8 cellular contexts compared by ENCODE assay signal in the genomic region with DNA sequence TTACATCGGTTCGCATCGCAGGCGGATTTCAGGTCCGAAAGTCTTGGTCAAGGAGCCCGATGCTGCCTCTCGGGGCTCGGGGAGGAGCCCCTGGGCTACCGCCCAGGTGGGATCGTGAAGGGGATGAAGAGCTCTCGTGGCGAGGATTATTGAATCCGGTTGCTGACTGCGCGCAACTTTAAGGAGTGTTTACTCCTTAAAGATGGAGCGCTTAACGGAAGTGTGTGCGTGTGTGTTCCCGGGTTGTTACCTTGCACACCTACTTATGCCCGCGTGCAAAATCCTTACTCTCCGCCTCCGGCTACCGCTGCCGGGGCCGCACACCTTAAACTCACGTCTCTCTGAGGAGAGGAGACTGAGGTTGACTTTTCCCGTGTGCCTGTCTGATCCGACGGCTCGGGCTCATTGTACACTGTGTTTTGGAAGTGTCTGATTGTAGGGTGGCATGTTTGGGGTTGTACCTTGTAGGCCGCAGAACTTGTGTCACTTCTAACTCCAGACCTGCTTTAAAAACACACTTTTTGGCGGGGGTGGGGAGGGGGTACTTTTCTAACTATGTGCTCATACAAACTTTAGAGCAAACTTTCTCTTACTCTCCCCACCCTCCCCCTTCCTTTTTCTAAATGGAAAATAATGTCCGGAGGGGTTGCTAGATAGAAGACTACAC. TPM values are rescaled to one million over a fixed set of nuclear protein-coding genes. Genes with fewer than 3 reads are reported as not detected.
A peak's percentile ranks its signal among the peaks of the same experiment; 100 is the strongest.
DNase-seq lines count a peak whose midpoint lies in the region; ATAC-seq and TF ChIP-seq lines count a peak whose summit lies in the region.
"Not testable (repeated sequence)": the region's sequence is repeated elsewhere in the genome, so short reads cannot be mapped to it uniquely, and the experiment has no call there.

No MANE protein-coding gene starts in this region.

- in situ Hi-C loops in Caki2 (cut with HindIII; ENCODE audit: low pct_unique_long_range_greater_than_20kb, low sequenced_read_pairs): not testable (repeated sequence)

- peaks cover 16 to 20% (median 20%) of the 10 kb centered on the region in 3 donors for H3K4me1 Mint-ChIP-seq in IgD-negative memory B cell

- H3K4me3 Mint-ChIP-seq in IgD-negative memory B cell: peak overlapping the region; percentile 89 to 97 (median 96)

- peak; percentile 65 for DNase-seq in Caki2 (ENCODE audit: low read depth)
- DNase-seq in activated CD4-positive, alpha-beta T cell treated with anti-CD3 and anti-CD28 coated beads for 48 hours: peak; percentile 25
- peak in 1 of 7 donors; percentile 18 for DNase-seq in adrenal gland
- DNase-seq in inferior parietal cortex (ENCODE audit: extremely low spot score): peak; percentile 35
- DNase-seq in osteoblast (ENCODE audit: insufficient read length, low spot score, missing footprints): peak; percentile 72

- not testable (repeated sequence) for H3K4me1 ChIP-seq in adrenal gland (replicated peaks in 1 of 2)
- H3K4me1 ChIP-seq in osteoblast (ENCODE audit: insufficient read depth, low read length): peaks cover 26% of the 10 kb centered on the region
- peaks cover 0 to 16% (median 7%) of the 10 kb centered on the region in 5 donors for H3K4me1 ChIP-seq in subcutaneous abdominal adipose tissue (ENCODE audit: control insufficient read depth in 5 of 5, insufficient read depth in 5 of 5, low read length in 5 of 5)

- not testable (repeated sequence) for H3K9me3 ChIP-seq in adrenal gland (replicated peaks in 1 of 3); osteoblast (ENCODE audit: low read depth, low read length); subcutaneous abdominal adipose tissue (ENCODE audit: control insufficient read depth in 5 of 5, low read length in 5 of 5)

- not testable (repeated sequence) for H3K36me3 ChIP-seq in adrenal gland (replicated peaks in 1 of 2); osteoblast (ENCODE audit: insufficient read depth, low read length); subcutaneous abdominal adipose tissue (ENCODE audit: control insufficient read depth in 5 of 5, insufficient read depth in 5 of 5, low read length in 5 of 5)

- not testable (repeated sequence) for TF ChIP-seq POLR2A in adrenal gland (IDR thresholded peaks at IDR 0.05)

- ATAC-seq in esophagus mucosa: peak; percentile 30

- intact Hi-C loops in adrenal gland (cut with DNase I): not testable (repeated sequence)

- H3K9ac ChIP-seq in subcutaneous abdominal adipose tissue (ENCODE audit: low read length in 5 of 5): peak overlapping the region; percentile 54 to 91 (median 71)

- not testable (repeated sequence) for TF ChIP-seq CTCF in adrenal gland (IDR thresholded peaks at IDR 0.05); osteoblast (IDR thresholded peaks at IDR 0.05; ENCODE audit: extremely low read depth, low read depth, low read length)

- not testable (repeated sequence) for H3K27me3 Mint-ChIP-seq in IgD-negative memory B cell

- WGBS in adrenal gland, 4 donors: 43 to 65% (median 53%) methylated on average over 28 to 33 of the region's 34 CpGs

- peak overlapping the region; percentile 74 to 94 (median 88) for H3K27ac Mint-ChIP-seq in IgD-negative memory B cell

- not testable (repeated sequence) for H3K36me3 Mint-ChIP-seq in IgD-negative memory B cell

- H3K9me3 Mint-ChIP-seq in IgD-negative memory B cell: not testable (repeated sequence)

- peak overlapping the region; percentile 90 for H2AFZ ChIP-seq in osteoblast (ENCODE audit: low read length)

- H3K27ac ChIP-seq in adrenal gland (peak overlapping the region in 3 of 5 donors; percentile 75 to 80 (median 77)), osteoblast (ENCODE audit: low read depth, low read length) (peak overlapping the region; percentile 26), subcutaneous abdominal adipose tissue (ENCODE audit: low read depth, low read length) (peak overlapping the region; percentile 75)

- H3K4me3 ChIP-seq in adrenal gland: peak overlapping the region in 3 of 4 donors; percentile 11 to 86 (median 68)
- H3K4me3 ChIP-seq in osteoblast (ENCODE audit: insufficient read depth, low read length): peak overlapping the region; percentile 82
- H3K4me3 ChIP-seq in subcutaneous abdominal adipose tissue (ENCODE audit: low read depth in 1 of 5, low read length in 5 of 5): peak overlapping the region; percentile 75 to 86 (median 78)

- peak overlapping the region; percentile 79 for H3K4me2 ChIP-seq in osteoblast (ENCODE audit: insufficient read depth, low read length)

- H4K20me1 ChIP-seq in osteoblast (ENCODE audit: insufficient read depth, low read length): not testable (repeated sequence)

- H3K27me3 ChIP-seq in adrenal gland; osteoblast (ENCODE audit: insufficient read depth, low read length); subcutaneous abdominal adipose tissue (ENCODE audit: control insufficient read depth in 5 of 5, insufficient read depth in 4 of 5, low read length in 5 of 5): not testable (repeated sequence)

- peaks cover 20% of the 10 kb centered on the region for H3K79me2 ChIP-seq in osteoblast (ENCODE audit: insufficient read depth, low read length)

RNA-seq across cellular contexts. Expression of a gene that starts 38.3 kb away (rescaled TPM):
- 37.1 and 43.0 TPM in 2 replicates for total RNA-seq in Caki2 (2014; rRNA removed; shearing (Covaris generic); ENCODE audit: low replicate concordance)
- 34.7 TPM for polyA plus RNA-seq in IgD-negative memory B cell
- 10 to 100 TPM; 15.7 to 35.6 (median 22.7) TPM for total RNA-seq in adrenal gland
- 10 to 100 TPM; 11.0 to 23.7 (median 21.6) TPM for polyA plus RNA-seq in adrenal gland
- 23.7 TPM for total RNA-seq in esophagus mucosa
- total RNA-seq in osteoblast: 10.6 and 11.2 TPM in 2 replicates

Comparison
In these comparisons a context has a peak if more than half of its experiments do, and no peak if none do; other contexts are left out.
1. H3K27ac ChIP-seq: peak in every context shown above with its lines; median percentile 77 in adrenal gland; 75 in subcutaneous abdominal adipose tissue; 26 in osteoblast.